2 cellular contexts compared by ENCODE assay signal in the genomic region with DNA sequence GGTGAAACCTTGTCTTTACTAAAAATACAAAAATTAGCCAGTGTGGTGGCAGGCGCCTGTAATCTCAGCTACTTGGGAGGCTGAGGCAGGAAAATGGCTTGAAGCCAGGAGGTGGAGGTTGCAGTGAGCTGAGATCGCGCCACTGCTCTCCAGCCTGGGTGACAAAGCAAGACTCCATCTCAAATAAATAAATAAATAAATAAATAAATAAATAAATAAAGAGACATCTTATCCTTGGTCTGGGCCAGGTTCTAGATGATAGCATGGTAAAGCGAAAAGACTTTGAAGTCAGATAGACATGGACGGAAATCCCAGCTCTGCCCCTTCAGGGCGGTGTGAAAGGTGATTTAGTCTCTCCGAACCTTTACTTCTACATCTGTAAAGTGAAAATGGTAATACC. TPM values are rescaled to one million over a fixed set of nuclear protein-coding genes. Genes with fewer than 3 reads are reported as not detected.
"Had no signal": no experiment of that assay in that cellular context is flagged by ENCODE, and none has a peak within 500 bp of the region (broad histone marks: within the 10 kb centered on the region; RNA-seq: fewer than 3 reads in every experiment).

No MANE protein-coding gene starts in this region.

RNA-seq across cellular contexts. Expression of a gene that starts 33.2 kb away (rescaled TPM):
- polyA plus RNA-seq: naive thymus-derived CD4-positive, alpha-beta T cell; naive thymus-derived CD8-positive, alpha-beta T cell had no signal
